Comparison of ENCODE assay signal across 10 cellular contexts in genomic region chr6:10099086-10099499, GRCh38.
A peak's percentile ranks its signal among the peaks of the same experiment; 100 is the strongest.
DNase-seq lines count a peak whose midpoint lies in the region; ATAC-seq and TF ChIP-seq lines count a peak whose summit lies in the region.
"Had no signal": no experiment of that assay in that cellular context is flagged by ENCODE, and none has a peak within 500 bp of the region (broad histone marks: within the 10 kb centered on the region; RNA-seq: fewer than 3 reads in every experiment).

No MANE protein-coding gene starts in this region.

- peak; percentile 34 for ATAC-seq in HG02759 (IDR thresholded peaks at IDR 0.05; ENCODE audit: unreplicated experiment)
- peak; percentile 45; the same call in 1 of the 2 replicates for ATAC-seq in PC-3
- ATAC-seq in GM18511 (IDR thresholded peaks at IDR 0.05; ENCODE audit: unreplicated experiment): no peak
- no peak for ATAC-seq in HG02981 (IDR thresholded peaks at IDR 0.05; ENCODE audit: unreplicated experiment)

- no TSS peak for BruUV-seq in PC-3 (replicated peaks; lab: Mats Ljungman, UMichigan)

- intact Hi-C loops in PC-3 (cut with micrococcal nuclease): no loop called here
- intact Hi-C loops in prostate gland (cut with DNase I): no loop called here
- intact Hi-C loops in activated CD4-positive, alpha-beta memory T cell treated with anti-CD3 and anti-CD28 coated beads for 36 hours (cut with micrococcal nuclease): no loop called here

- H3K27me3 Mint-ChIP-seq in activated CD4-positive, alpha-beta memory T cell treated with anti-CD3 and anti-CD28 coated beads for 36 hours: no peaks in the 10 kb centered on the region

- DNase-seq in PC-3 (peak; percentile 16), epithelial cell of proximal tubule (ENCODE audit: low read depth) (no peak), prostate gland (ENCODE audit: low spot score) (peak; percentile 72), Karpas-422 (no peak)
- DNase-seq in activated CD4-positive, alpha-beta memory T cell treated with anti-CD3 and anti-CD28 coated beads for 36 hours: no peak
- DNase-seq: activated CD4-positive, alpha-beta T cell treated with anti-CD3 and anti-CD28 coated beads, Interleukin-2, amount 50 U/mL, for 1 hour; naive B cell had no signal

- H2AFZ ChIP-seq in PC-3 (ENCODE audit: low read length) (peak overlapping the region; percentile 66), Karpas-422 (ENCODE audit: low read length) (no peak overlapping the region)

- POLR2A ChIA-PET in PC-3 (lab: Charles Lee; ENCODE audit: unreplicated experiment): no interaction called here
- POLR2A ChIA-PET in activated CD4-positive, alpha-beta memory T cell treated with anti-CD3 and anti-CD28 coated beads for 36 hours (lab: Charles Lee): no interaction called here

- H3K27ac Mint-ChIP-seq in activated CD4-positive, alpha-beta memory T cell treated with anti-CD3 and anti-CD28 coated beads for 36 hours: no peak overlapping the region
- H3K27ac Mint-ChIP-seq: naive B cell had no signal

- H3K4me3 ChIP-seq in PC-3 (ENCODE audit: low read length): peak overlapping the region; percentile 57
- H3K4me3 ChIP-seq in epithelial cell of proximal tubule (ENCODE audit: low read depth, low read length): peak overlapping the region; percentile 53
- peak overlapping the region; percentile 4 to 24 for H3K4me3 ChIP-seq in prostate gland
- no peak overlapping the region for H3K4me3 ChIP-seq in Karpas-422 (ENCODE audit: low read length)

- no peak overlapping the region for H3K4me3 Mint-ChIP-seq in activated CD4-positive, alpha-beta memory T cell treated with anti-CD3 and anti-CD28 coated beads for 36 hours
- H3K4me3 Mint-ChIP-seq: naive B cell had no signal

- H3K4me1 ChIP-seq in PC-3 (ENCODE audit: insufficient read depth, low read length): peaks cover 7% of the 10 kb centered on the region
- H3K4me1 ChIP-seq in prostate gland (replicated peaks): no peaks in the 10 kb centered on the region
- no peaks in the 10 kb centered on the region for H3K4me1 ChIP-seq in Karpas-422 (ENCODE audit: low read length)

- 21% methylated on average over 17 of the region's 17 CpGs for WGBS in prostate gland

- H3K79me2 ChIP-seq in PC-3 (ENCODE audit: low read length): no peaks in the 10 kb centered on the region
- no peaks in the 10 kb centered on the region for H3K79me2 ChIP-seq in Karpas-422 (ENCODE audit: low read length)

- H3K9me3 ChIP-seq in PC-3 (ENCODE audit: low read length): no peaks in the 10 kb centered on the region
- H3K9me3 ChIP-seq in prostate gland: no peaks in the 10 kb centered on the region
- no peaks in the 10 kb centered on the region for H3K9me3 ChIP-seq in Karpas-422 (ENCODE audit: low read length)

- H3F3A ChIP-seq in PC-3 (ENCODE audit: low read length, unreplicated experiment): no peaks in the 10 kb centered on the region

- H3K27ac ChIP-seq in PC-3 (ENCODE audit: low read length) (no peak overlapping the region), prostate gland (peak overlapping the region; percentile 26 to 38), Karpas-422 (ENCODE audit: low read length) (no peak overlapping the region)

- no peaks in the 10 kb centered on the region for H3K36me3 Mint-ChIP-seq in activated CD4-positive, alpha-beta memory T cell treated with anti-CD3 and anti-CD28 coated beads for 36 hours

- H4K20me1 ChIP-seq in PC-3 (ENCODE audit: low read length) (no peaks in the 10 kb centered on the region), Karpas-422 (ENCODE audit: insufficient read depth, low read depth, low read length) (no peaks in the 10 kb centered on the region)

- TF ChIP-seq CTCF in PC-3 (conservative IDR thresholded peaks at IDR 0.05; ENCODE audit: low read depth, low read length) (no peak), epithelial cell of proximal tubule (conservative IDR thresholded peaks at IDR 0.05; ENCODE audit: low read depth, low read length) (no peak), prostate gland (IDR thresholded peaks at IDR 0.05) (no peak)

- H3K4me1 Mint-ChIP-seq in activated CD4-positive, alpha-beta memory T cell treated with anti-CD3 and anti-CD28 coated beads for 36 hours (ENCODE audit: low read depth): no peaks in the 10 kb centered on the region
- H3K4me1 Mint-ChIP-seq: naive B cell had no signal

- H3K4me2 ChIP-seq in PC-3 (ENCODE audit: low read length) (peak overlapping the region; percentile 67), Karpas-422 (ENCODE audit: low read depth, low read length, poor library complexity, severe bottlenecking) (no peak overlapping the region)

- H3K27me3 ChIP-seq in PC-3 (ENCODE audit: low read length) (peaks cover 11% of the 10 kb centered on the region; the same call in 1 of the 2 replicates), prostate gland (replicated peaks; ENCODE audit: insufficient read depth) (no peaks in the 10 kb centered on the region), Karpas-422 (ENCODE audit: low read length) (no peaks in the 10 kb centered on the region)

- H3K9me2 ChIP-seq in PC-3 (replicated peaks; ENCODE audit: low read length): no peaks in the 10 kb centered on the region
- no peaks in the 10 kb centered on the region for H3K9me2 ChIP-seq in Karpas-422 (replicated peaks; ENCODE audit: insufficient read depth, low read length)

- TF ChIP-seq POLR2A in prostate gland (IDR thresholded peaks at IDR 0.05): no peak

- H3K9ac ChIP-seq in PC-3 (ENCODE audit: low read length) (no peak overlapping the region), Karpas-422 (ENCODE audit: low read length) (no peak overlapping the region)

- H3K36me3 ChIP-seq in PC-3 (ENCODE audit: low read depth, low read length) (no peaks in the 10 kb centered on the region), prostate gland (no peaks in the 10 kb centered on the region), Karpas-422 (ENCODE audit: insufficient read depth, low read length) (no peaks in the 10 kb centered on the region)

- CTCF ChIA-PET in PC-3 (lab: Charles Lee): no interaction called here
- CTCF ChIA-PET in activated CD4-positive, alpha-beta memory T cell treated with anti-CD3 and anti-CD28 coated beads for 36 hours (lab: Charles Lee): no interaction called here

- peaks cover 7% of the 10 kb centered on the region for H3K9me3 Mint-ChIP-seq in activated CD4-positive, alpha-beta memory T cell treated with anti-CD3 and anti-CD28 coated beads for 36 hours

Comparison
In these comparisons a context has a peak if more than half of its experiments do, and no peak if none do; other contexts are left out.
1. ATAC-seq: peak in HG02759 (single experiment) and PC-3 (single experiment); none in GM18511 (single experiment) and HG02981 (single experiment).
2. DNase-seq: peak in PC-3 (single experiment) and prostate gland (single experiment); none in epithelial cell of proximal tubule (single experiment), Karpas-422 (single experiment) and activated CD4-positive, alpha-beta memory T cell treated with anti-CD3 and anti-CD28 coated beads for 36 hours (single experiment).
3. H3K27ac ChIP-seq: peak in prostate gland (2 of 2); none in PC-3 (single experiment) and Karpas-422 (single experiment).